In the genomic region with DNA sequence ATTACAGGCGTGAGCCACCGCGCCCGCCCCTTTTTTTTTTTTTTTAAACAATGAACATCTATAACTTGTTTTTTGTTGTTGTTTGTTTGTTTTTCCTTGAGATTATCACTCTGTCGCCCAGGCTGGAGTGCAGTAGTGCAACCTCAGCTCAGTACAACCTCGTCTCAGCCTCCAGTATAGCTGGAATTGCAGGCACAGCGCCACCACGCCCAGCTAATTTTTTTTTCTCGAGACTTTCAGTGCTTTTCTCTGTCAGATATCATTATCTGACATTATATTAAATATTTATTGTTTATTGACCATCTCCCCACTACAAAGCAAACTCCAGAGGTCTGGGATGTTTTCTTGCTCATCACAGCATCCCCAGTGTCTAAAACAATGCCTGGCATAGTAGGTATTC, we compare ENCODE assay signal across 28 cellular contexts. TPM values are rescaled to one million over a fixed set of nuclear protein-coding genes. Genes with fewer than 3 reads are reported as not detected.
DNase-seq lines count a peak whose midpoint lies in the region; ATAC-seq and TF ChIP-seq lines count a peak whose summit lies in the region.
"Had no signal": no experiment of that assay in that cellular context is flagged by ENCODE, and none has a peak within 500 bp of the region (broad histone marks: within the 10 kb centered on the region; RNA-seq: fewer than 3 reads in every experiment).

No MANE protein-coding gene starts in this region.

- H3K36me3 Mint-ChIP-seq in GM23338 (ENCODE audit: low read depth), result no peaks in the 10 kb centered on the region; the same call in 2 of the 3 replicates
- H3K36me3 Mint-ChIP-seq: activated naive CD8-positive, alpha-beta T cell; natural killer cell had no signal

- no peaks in the 10 kb centered on the region for H3K36me3 ChIP-seq in GM23338 (ENCODE audit: insufficient read depth)
- H3K36me3 ChIP-seq: ascending aorta had no signal

- H3K27ac ChIP-seq in 22Rv1 (no peak overlapping the region), GM23338 (ENCODE audit: low read depth) (no peak overlapping the region), foreskin keratinocyte (no peak overlapping the region)
- H3K27ac ChIP-seq: ascending aorta, heart left ventricle, HL-60 had no signal

- no peak overlapping the region for H2AFZ ChIP-seq in GM23338

- no peaks in the 10 kb centered on the region for H3K9me2 ChIP-seq in GM23338 (ENCODE audit: insufficient read depth)

- DNase-seq in GM23338 (ENCODE audit: low spot score), result no peak
- DNase-seq in NCI-H69 (lab: John Stamatoyannopoulos, UW), result peak; percentile 45
- DNase-seq in foreskin keratinocyte, result no peak
- no peak for DNase-seq in hippocampal formation (lab: John Stamatoyannopoulos, UW)
- DNase-seq in stimulated activated CD4-positive, alpha-beta T cell treated with anti-CD3 and anti-CD28 coated beads, Interleukin-4, amount 100 ng/mL, for 1 hour, result no peak
- no peak for DNase-seq in H4 (ENCODE audit: low spot score)
- no peak for DNase-seq in NK-92 (lab: John Stamatoyannopoulos, UW; ENCODE audit: unreplicated experiment)
- DNase-seq: activated B cell treated with CpG ODN at 0.5 μM for 24 hours; activated CD4-positive, alpha-beta T cell treated with anti-CD3 and anti-CD28 coated beads, Interleukin-2, amount 50 U/mL, for 4 hours; activated CD8-positive, alpha-beta memory T cell treated with anti-CD3 and anti-CD28 coated beads, Interleukin-2, amount 50 U/mL, for 48 hours; central memory CD4-positive, alpha-beta T cell; dorsolateral prefrontal cortex; GF-D8; heart left ventricle; IMR-90; MM.1S; natural killer cell; NCI-H187; NCI-H446; NK-92 treated with Interleukin-12 subunit alpha and Interleukin-12 subunit beta, amount 100 ng/mL, for 24 hours; RPMI8226; substantia nigra had no signal

- no peaks in the 10 kb centered on the region for H3K79me2 ChIP-seq in GM23338 (replicated peaks; ENCODE audit: insufficient read depth)

- peaks cover 46% of the 10 kb centered on the region for H3K27me3 Mint-ChIP-seq in GM23338 (ENCODE audit: insufficient read depth, low read depth, poor library complexity)

- H3K4me3 Mint-ChIP-seq in GM23338, result no peak overlapping the region
- H3K4me3 Mint-ChIP-seq: activated B cell treated with CpG ODN at 0.5 μM for 24 hours; activated naive CD8-positive, alpha-beta T cell had no signal

- peak; percentile 52 for TF ChIP-seq CTCF in 22Rv1 (IDR thresholded peaks at IDR 0.05)
- TF ChIP-seq CTCF in GM23338 (conservative IDR thresholded peaks at IDR 0.05; ENCODE audit: low read depth in 2 of 2), result peak; percentile 31 to 40; a peak in 3 of 4 replicates
- TF ChIP-seq CTCF in foreskin keratinocyte (conservative IDR thresholded peaks at IDR 0.05), result peak; percentile 10

- H3K4me1 ChIP-seq in GM23338 (ENCODE audit: insufficient read depth) (no peaks in the 10 kb centered on the region), foreskin keratinocyte (peaks cover 5% of the 10 kb centered on the region)

- peaks cover 3% of the 10 kb centered on the region; the same call in 2 of the 3 replicates for H3K9me3 Mint-ChIP-seq in GM23338
- H3K9me3 Mint-ChIP-seq: activated B cell treated with CpG ODN at 0.5 μM for 24 hours; activated T-helper 2 cell treated with anti-CD3 and anti-CD28 coated beads, Interferon-gamma antibody, Interleukin-2, Interleukin-4, amounts not matched to agents 10 μg/mL and 5 μg/mL and 100 μg/mL, durations not matched to agents 14 hours and 24 hours and 36 hours; natural killer cell had no signal

- peaks cover 4% of the 10 kb centered on the region for H4K20me1 ChIP-seq in GM23338 (replicated peaks; ENCODE audit: insufficient read depth)

- H3K4me2 ChIP-seq in GM23338, result no peak overlapping the region

- H3K4me3 ChIP-seq in GM23338, result no peak overlapping the region
- H3K4me3 ChIP-seq: ascending aorta, heart left ventricle had no signal

- no peak overlapping the region for H3K27ac Mint-ChIP-seq in GM23338
- H3K27ac Mint-ChIP-seq: activated B cell treated with CpG ODN at 0.5 μM for 24 hours; activated naive CD8-positive, alpha-beta T cell; activated T-helper 2 cell treated with anti-CD3 and anti-CD28 coated beads, Interferon-gamma antibody, Interleukin-2, Interleukin-4, amounts not matched to agents 10 μg/mL and 5 μg/mL and 100 μg/mL, durations not matched to agents 14 hours and 24 hours and 36 hours; natural killer cell had no signal

- H3F3A ChIP-seq in GM23338 (replicated peaks; ENCODE audit: low read depth), result 0 out of 2 replicates have a peak, but pooled peaks cover 7% of the 10 kb centered on the region

- ATAC-seq in GM23338, result no peak
- ATAC-seq in foreskin keratinocyte, result no peak
- ATAC-seq: heart left ventricle, left lobe of liver, natural killer cell had no signal

- H3K27me3 ChIP-seq in GM23338 (ENCODE audit: insufficient read depth), result peaks cover 42% of the 10 kb centered on the region
- no peaks in the 10 kb centered on the region for H3K27me3 ChIP-seq in foreskin keratinocyte

- peaks cover 11% of the 10 kb centered on the region for H3K4me1 Mint-ChIP-seq in GM23338

TF ChIP-seq in GM23338, 12 proteins besides CTCF, POLR2A, EP300 and RAD21 (continues in another document):
- TF ChIP-seq, protein P1, sequence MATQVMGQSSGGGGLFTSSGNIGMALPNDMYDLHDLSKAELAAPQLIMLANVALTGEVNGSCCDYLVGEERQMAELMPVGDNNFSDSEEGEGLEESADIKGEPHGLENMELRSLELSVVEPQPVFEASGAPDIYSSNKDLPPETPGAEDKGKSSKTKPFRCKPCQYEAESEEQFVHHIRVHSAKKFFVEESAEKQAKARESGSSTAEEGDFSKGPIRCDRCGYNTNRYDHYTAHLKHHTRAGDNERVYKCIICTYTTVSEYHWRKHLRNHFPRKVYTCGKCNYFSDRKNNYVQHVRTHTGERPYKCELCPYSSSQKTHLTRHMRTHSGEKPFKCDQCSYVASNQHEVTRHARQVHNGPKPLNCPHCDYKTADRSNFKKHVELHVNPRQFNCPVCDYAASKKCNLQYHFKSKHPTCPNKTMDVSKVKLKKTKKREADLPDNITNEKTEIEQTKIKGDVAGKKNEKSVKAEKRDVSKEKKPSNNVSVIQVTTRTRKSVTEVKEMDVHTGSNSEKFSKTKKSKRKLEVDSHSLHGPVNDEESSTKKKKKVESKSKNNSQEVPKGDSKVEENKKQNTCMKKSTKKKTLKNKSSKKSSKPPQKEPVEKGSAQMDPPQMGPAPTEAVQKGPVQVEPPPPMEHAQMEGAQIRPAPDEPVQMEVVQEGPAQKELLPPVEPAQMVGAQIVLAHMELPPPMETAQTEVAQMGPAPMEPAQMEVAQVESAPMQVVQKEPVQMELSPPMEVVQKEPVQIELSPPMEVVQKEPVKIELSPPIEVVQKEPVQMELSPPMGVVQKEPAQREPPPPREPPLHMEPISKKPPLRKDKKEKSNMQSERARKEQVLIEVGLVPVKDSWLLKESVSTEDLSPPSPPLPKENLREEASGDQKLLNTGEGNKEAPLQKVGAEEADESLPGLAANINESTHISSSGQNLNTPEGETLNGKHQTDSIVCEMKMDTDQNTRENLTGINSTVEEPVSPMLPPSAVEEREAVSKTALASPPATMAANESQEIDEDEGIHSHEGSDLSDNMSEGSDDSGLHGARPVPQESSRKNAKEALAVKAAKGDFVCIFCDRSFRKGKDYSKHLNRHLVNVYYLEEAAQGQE (IDR thresholded peaks at IDR 0.05; ENCODE audit: unreplicated experiment), result no peak
- no peak for TF ChIP-seq STAT1 (IDR thresholded peaks at IDR 0.05; ENCODE audit: unreplicated experiment)
- TF ChIP-seq ZNF114 (CRISPR knock-in tag; IDR thresholded peaks at IDR 0.05), result no peak
- no peak for TF ChIP-seq EZH2phosphoT487 (IDR thresholded peaks at IDR 0.05; ENCODE audit: unreplicated experiment)
- no peak for TF ChIP-seq POLR2AphosphoS5 (IDR thresholded peaks at IDR 0.05; ENCODE audit: low read depth)
- no peak for TF ChIP-seq ZNF331 (CRISPR knock-in tag; IDR thresholded peaks at IDR 0.05; ENCODE audit: low read depth)
- TF ChIP-seq JUNB (IDR thresholded peaks at IDR 0.05; ENCODE audit: unreplicated experiment), result no peak
- TF ChIP-seq, protein P2, sequence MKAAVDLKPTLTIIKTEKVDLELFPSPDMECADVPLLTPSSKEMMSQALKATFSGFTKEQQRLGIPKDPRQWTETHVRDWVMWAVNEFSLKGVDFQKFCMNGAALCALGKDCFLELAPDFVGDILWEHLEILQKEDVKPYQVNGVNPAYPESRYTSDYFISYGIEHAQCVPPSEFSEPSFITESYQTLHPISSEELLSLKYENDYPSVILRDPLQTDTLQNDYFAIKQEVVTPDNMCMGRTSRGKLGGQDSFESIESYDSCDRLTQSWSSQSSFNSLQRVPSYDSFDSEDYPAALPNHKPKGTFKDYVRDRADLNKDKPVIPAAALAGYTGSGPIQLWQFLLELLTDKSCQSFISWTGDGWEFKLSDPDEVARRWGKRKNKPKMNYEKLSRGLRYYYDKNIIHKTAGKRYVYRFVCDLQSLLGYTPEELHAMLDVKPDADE (IDR thresholded peaks at IDR 0.05), result no peak
- no peak for TF ChIP-seq CREB1 (CRISPR knock-in tag; IDR thresholded peaks at IDR 0.05; ENCODE audit: low read depth)

RNA-seq across cellular contexts. Expression of a gene that starts 2.3 kb away (rescaled TPM):
- total RNA-seq in GM23338 (2014; rRNA removed; shearing (Covaris generic)), result 0.16 and 0.21 TPM in 2 replicates
- polyA plus RNA-seq in GM23338 (2016; fragmentation: Nextera tagmentation; extraction: Ambion mirVana), result 0.47 and 0.57 TPM in 2 replicates
- 22.9 and 28.4 TPM in 2 replicates for total RNA-seq in foreskin keratinocyte
- polyA plus RNA-seq in foreskin keratinocyte, result 26.7 and 33.5 TPM in 2 replicates
- total RNA-seq in H4 (2014; rRNA removed; shearing (Covaris generic)), result 12.6 and 13.7 TPM in 2 replicates
- total RNA-seq: ascending aorta, left lobe of liver, natural killer cell had no signal

RNA-seq across cellular contexts. Expression of a gene that starts 19.7 kb away (rescaled TPM):
- total RNA-seq in GM23338 (2014; rRNA removed; shearing (Covaris generic)), result 33.3 and 34.3 TPM in 2 replicates
- polyA plus RNA-seq in GM23338 (2016; fragmentation: Nextera tagmentation; extraction: Ambion mirVana) (16.9 and 17.6 TPM in 2 replicates), foreskin keratinocyte (28.6 and 28.8 TPM in 2 replicates)
- total RNA-seq in foreskin keratinocyte, result 28.6 and 29.7 TPM in 2 replicates
- total RNA-seq in H4 (2014; rRNA removed; shearing (Covaris generic)), result 9.9 and 11.3 TPM in 2 replicates

RNA-seq across cellular contexts. Expression of a gene that starts 30.3 kb away (rescaled TPM):
- total RNA-seq in GM23338 (2014; rRNA removed; shearing (Covaris generic)), result 16.7 and 16.9 TPM in 2 replicates
- polyA plus RNA-seq in GM23338 (2016; fragmentation: Nextera tagmentation; extraction: Ambion mirVana) (17.5 and 18.9 TPM in 2 replicates), foreskin keratinocyte (20.8 and 21.2 TPM in 2 replicates)
- total RNA-seq in foreskin keratinocyte, result 23.6 and 24.0 TPM in 2 replicates
- 6.9 and 11.7 TPM in 2 replicates for total RNA-seq in H4 (2014; rRNA removed; shearing (Covaris generic))

RNA-seq across cellular contexts. Expression of a gene that starts 52.5 kb away (rescaled TPM):
- total RNA-seq in GM23338 (2014; rRNA removed; shearing (Covaris generic)), result 0.08 and 0.59 TPM in 2 replicates
- 0.26 TPM in 1 of 2 replicates, not detected in the other for polyA plus RNA-seq in GM23338 (2016; fragmentation: Nextera tagmentation; extraction: Ambion mirVana)
- 0.37 and 0.39 TPM in 2 replicates for total RNA-seq in foreskin keratinocyte
- 0.64 and 0.66 TPM in 2 replicates for polyA plus RNA-seq in foreskin keratinocyte
- total RNA-seq in H4 (2014; rRNA removed; shearing (Covaris generic)), result 1.0 and 1.8 TPM in 2 replicates
- total RNA-seq: ascending aorta had no signal

RNA-seq across cellular contexts. Expression of a gene that starts 59.1 kb away (rescaled TPM):
- total RNA-seq in GM23338 (2014; rRNA removed; shearing (Covaris generic)), result 94.3 and 119 TPM in 2 replicates
- polyA plus RNA-seq in GM23338 (2016; fragmentation: Nextera tagmentation; extraction: Ambion mirVana) (60.6 and 64.4 TPM in 2 replicates), foreskin keratinocyte (110 and 125 TPM in 2 replicates)
- 69.2 and 83.9 TPM in 2 replicates for total RNA-seq in foreskin keratinocyte
- total RNA-seq in H4 (2014; rRNA removed; shearing (Covaris generic)), result 188 and 210 TPM in 2 replicates

Comparison
In these comparisons a context has a peak if more than half of its experiments do, and no peak if none do; other contexts are left out.
1. RNA of a gene that starts 2.3 kb away (total RNA-seq): 22.9 to 28.4 TPM in foreskin keratinocyte and 12.6 to 13.7 TPM in H4; 0.16 to 0.21 TPM in GM23338; every median in the first group is over 10 times any median in the second.
2. Peak in every context shown above with its lines, with median percentiles within 50 percentile points of each other: CTCF ChIP-seq.